22 cellular contexts compared by ENCODE assay signal in the genomic region with DNA sequence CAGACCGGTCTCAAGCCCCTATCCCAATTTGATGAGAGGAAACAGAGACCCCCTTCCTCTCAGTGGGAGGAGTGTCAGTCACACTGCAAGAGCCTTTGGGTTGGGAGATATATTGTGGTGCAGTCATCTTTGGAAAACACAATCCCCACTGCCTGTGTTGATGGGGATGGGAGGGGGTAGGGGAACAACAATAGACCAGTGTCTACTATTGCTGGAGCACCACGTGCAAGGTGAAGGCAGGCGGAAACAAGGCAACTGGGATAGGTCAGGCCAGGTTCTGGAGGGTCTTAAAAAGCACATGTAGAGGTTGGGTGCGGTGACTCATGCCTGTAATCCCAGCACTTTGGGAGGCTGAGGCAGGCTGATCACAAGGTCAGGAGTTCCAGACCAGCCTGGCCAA.
A peak's percentile ranks its signal among the peaks of the same experiment; 100 is the strongest.
DNase-seq lines count a peak whose midpoint lies in the region; ATAC-seq, FAIRE-seq and TF ChIP-seq lines count a peak whose summit lies in the region.
"Had no signal": no experiment of that assay in that cellular context is flagged by ENCODE, and none has a peak within 500 bp of the region (broad histone marks: within the 10 kb centered on the region; RNA-seq: fewer than 3 reads in every experiment).

No MANE protein-coding gene starts in this region.

- H2BK12ac ChIP-seq in H1 (ENCODE audit: low read depth, low read length) (no peak overlapping the region), neuronal stem cell (ENCODE audit: low read length) (no peak overlapping the region)

- intact Hi-C loops in breast epithelium (cut with DNase I; ENCODE audit: low total_unique reads) (no loop called here), mammary epithelial cell (cut with micrococcal nuclease) (no loop called here), kidney (cut with DNase I) (no loop called here)

- FAIRE-seq in H1 (lab: Jason Lieb, UNC) (no peak), kidney (lab: Jason Lieb, UNC) (no peak)
- FAIRE-seq: K562 had no signal

- H3K18ac ChIP-seq in H1 (ENCODE audit: extremely low read depth, low read length): 0 out of 2 replicates have a peak overlapping the region, but pooled peaks have one; percentile 38
- no peak overlapping the region for H3K18ac ChIP-seq in neuronal stem cell (ENCODE audit: low read length)

- no peak overlapping the region for H3K4ac ChIP-seq in H1 (replicated peaks; ENCODE audit: insufficient read length, low read depth, low read length)
- H3K4ac ChIP-seq in neuronal stem cell (ENCODE audit: low read length): no peak overlapping the region

- H3K27me3 ChIP-seq in breast epithelium (no peaks in the 10 kb centered on the region), mammary epithelial cell (ENCODE audit: insufficient read depth, low read length) (no peaks in the 10 kb centered on the region), H1 (replicated peaks in 1 of 4; ENCODE audit: control insufficient read depth in 3 of 4, extremely low read depth in 1 of 4, insufficient read depth in 3 of 4, low read length in 3 of 4) (peaks cover 0 to 16% (median 6%) of the 10 kb centered on the region in 4 experiments; a peak in 4 of 7 replicates), neuronal stem cell (ENCODE audit: control insufficient read depth in 3 of 3, insufficient read depth in 3 of 3, low read depth in 1 of 3, low read length in 3 of 3) (no peaks in the 10 kb centered on the region)

- peak overlapping the region; percentile 41 to 64 for H3K27ac ChIP-seq in breast epithelium
- no peak overlapping the region for H3K27ac ChIP-seq in mammary epithelial cell (ENCODE audit: insufficient read depth, low read depth, low read length)
- H3K27ac ChIP-seq in H1 (ENCODE audit: low read depth, low read length): no peak overlapping the region
- no peak overlapping the region for H3K27ac ChIP-seq in neuronal stem cell (replicated peaks; ENCODE audit: low read length)
- no peak overlapping the region for H3K27ac ChIP-seq in kidney (ENCODE audit: low read depth in 2 of 2, low read length in 2 of 2)
- H3K27ac ChIP-seq: 22Rv1 had no signal

- H4K5ac ChIP-seq in H1 (ENCODE audit: insufficient read length, low read depth, low read length): no peak overlapping the region

- no peak for TF ChIP-seq RAD21 in H1 (IDR thresholded peaks at IDR 0.05 in 1 of 2, conservative IDR thresholded peaks at IDR 0.05 in 1 of 2; ENCODE audit: low read depth in 2 of 2, low read length in 2 of 2)

- no peak overlapping the region for H2AFZ ChIP-seq in mammary epithelial cell (ENCODE audit: low read depth, low read length)
- H2AFZ ChIP-seq in H1 (ENCODE audit: low read length): no peak overlapping the region
- no peak overlapping the region for H2AFZ ChIP-seq in neuronal stem cell (ENCODE audit: low read length)

- H3K79me2 ChIP-seq in mammary epithelial cell (ENCODE audit: insufficient read depth, low read length) (no peaks in the 10 kb centered on the region), H1 (ENCODE audit: control insufficient read depth in 1 of 2, insufficient read depth in 2 of 2, low read length in 2 of 2) (no peaks in the 10 kb centered on the region)

- no peaks in the 10 kb centered on the region; the same call in 1 of the 2 replicates for H3K23me2 ChIP-seq in H1 (ENCODE audit: low read depth, low read length)

- no peak overlapping the region for H3K4me3 Mint-ChIP-seq in activated T-cell treated with anti-CD3 and anti-CD28 coated beads, Interleukin-2, amount 50 U/mL, for 4 hours

- H3K14ac ChIP-seq in H1 (ENCODE audit: insufficient read length) (no peak overlapping the region), neuronal stem cell (ENCODE audit: low read length) (no peak overlapping the region)

- ATAC-seq in activated T-cell treated with anti-CD3 and anti-CD28 coated beads, Interleukin-2, amount 50 U/mL, for 4 hours: no peak
- ATAC-seq: K562 had no signal

- H3K79me1 ChIP-seq in H1 (ENCODE audit: low read depth, low read length) (no peaks in the 10 kb centered on the region; the same call in 1 of the 2 replicates), neuronal stem cell (ENCODE audit: low read depth, low read length) (no peaks in the 10 kb centered on the region)

- H4K20me1 ChIP-seq in mammary epithelial cell (ENCODE audit: insufficient read depth, low read length) (no peaks in the 10 kb centered on the region), H1 (replicated peaks in 1 of 2; ENCODE audit: control insufficient read depth in 1 of 2, insufficient read depth in 2 of 2, low read length in 2 of 2) (no peaks in the 10 kb centered on the region)

- no peaks in the 10 kb centered on the region for H3K4me1 Mint-ChIP-seq in activated T-cell treated with anti-CD3 and anti-CD28 coated beads, Interleukin-2, amount 50 U/mL, for 4 hours (ENCODE audit: low read depth)

- no peaks in the 10 kb centered on the region for H3K36me3 ChIP-seq in breast epithelium
- H3K36me3 ChIP-seq in mammary epithelial cell (ENCODE audit: insufficient read depth, low read length): no peaks in the 10 kb centered on the region
- H3K36me3 ChIP-seq in H1 (ENCODE audit: control insufficient read depth in 2 of 4, insufficient read depth in 4 of 4, low read length in 3 of 4): no peaks in the 10 kb centered on the region
- H3K36me3 ChIP-seq in neuronal stem cell (replicated peaks in 1 of 2; ENCODE audit: control insufficient read depth in 2 of 2, insufficient read depth in 2 of 2, low read length in 2 of 2): no peaks in the 10 kb centered on the region
- no peaks in the 10 kb centered on the region for H3K36me3 ChIP-seq in kidney (ENCODE audit: control insufficient read depth in 1 of 2, insufficient read depth in 2 of 2, low read length in 2 of 2)

- no peak overlapping the region for H4K91ac ChIP-seq in H1 (replicated peaks; ENCODE audit: insufficient read length, low read length)
- H4K91ac ChIP-seq in neuronal stem cell (ENCODE audit: low read depth, low read length, poor library complexity): no peak overlapping the region

- DNase-seq in breast epithelium (ENCODE audit: low spot score in 2 of 2): no peak
- no peak for DNase-seq in mammary epithelial cell
- DNase-seq in H1 (ENCODE audit: low read depth in 1 of 2, low spot score in 2 of 2): no peak
- DNase-seq in neuronal stem cell (ENCODE audit: low spot score): no peak
- DNase-seq in activated naive CD4-positive, alpha-beta T cell (lab: John Stamatoyannopoulos, UW): no peak
- no peak for DNase-seq in activated T-cell treated with anti-CD3 and anti-CD28 coated beads, Interleukin-2, amount 50 U/mL, for 4 hours
- DNase-seq in stimulated activated CD4-positive, alpha-beta T cell treated with anti-CD3 and anti-CD28 coated beads, Interleukin-2, amount 100 ng/mL, for 24 hours: no peak
- no peak for DNase-seq in kidney
- DNase-seq: AML-193, Caco-2, DMS153, GF-D8, GOT3, MV-4-11, NCI-H187, NCI-H2227 treated with DMSO at 0.1 percent for 48 hours, NCI-H510A treated with DMSO at 0.1 percent for 48 hours, NCI-H82, OCI-M1, Right ventricle myocardium superior had no signal

- H2AK5ac ChIP-seq in H1 (ENCODE audit: low read depth, low read length): no peak overlapping the region
- no peak overlapping the region for H2AK5ac ChIP-seq in neuronal stem cell (ENCODE audit: low read depth, low read length)

- 69% methylated on average over 4 of the region's 4 CpGs for WGBS in mammary epithelial cell (ENCODE audit: low coverage, missing lambda C conversion rate)
- 95% methylated on average over 4 of the region's 4 CpGs; no CpG with 5 or more reads in 1 of the 2 experiments for WGBS in H1 (ENCODE audit: extremely low coverage in 1 of 2, insufficient coverage in 1 of 2, insufficient read length in 1 of 2, insufficient replicate concordance in 2 of 2, low coverage in 1 of 2, low lambda C conversion rate in 2 of 2, missing lambda C conversion rate in 1 of 2), 2 experiments
- WGBS in neuronal stem cell (ENCODE audit: extremely low coverage in 2 of 2, insufficient read length in 2 of 2, insufficient replicate concordance in 1 of 2), 2 donors: no CpG with 5 or more reads among the region's 4 CpGs

- H3K36me3 Mint-ChIP-seq in activated T-cell treated with anti-CD3 and anti-CD28 coated beads, Interleukin-2, amount 50 U/mL, for 4 hours (ENCODE audit: insufficient read depth): peaks cover 10% of the 10 kb centered on the region

- no peak for TF ChIP-seq EP300 in H1 (IDR thresholded peaks at IDR 0.05; ENCODE audit: borderline replicate concordance in 1 of 2, low read depth in 2 of 2, low read length in 2 of 2)

- H3K4me1 ChIP-seq in breast epithelium (peaks cover 0 to 13% of the 10 kb centered on the region in 2 donors), mammary epithelial cell (ENCODE audit: insufficient read depth, low read length) (peaks cover 31% of the 10 kb centered on the region), H1 (replicated peaks in 1 of 4; ENCODE audit: control insufficient read depth in 3 of 4, insufficient read depth in 4 of 4, low read length in 3 of 4) (peaks cover 0 to 23% (median 14%) of the 10 kb centered on the region in 4 experiments; a peak in 5 of 7 replicates), neuronal stem cell (ENCODE audit: control insufficient read depth in 2 of 2, insufficient read depth in 1 of 2, low read depth in 1 of 2, low read length in 2 of 2) (peaks cover 14 to 31% of the 10 kb centered on the region in 2 donors), kidney (ENCODE audit: control insufficient read depth in 1 of 2, insufficient read depth in 1 of 2, low read depth in 1 of 2, low read length in 2 of 2) (peaks cover 0 to 10% of the 10 kb centered on the region in 2 donors)
- H3K4me1 ChIP-seq: Caco-2 had no signal

- H3K4me3 ChIP-seq in breast epithelium (no peak overlapping the region), mammary epithelial cell (replicated peaks in 1 of 3; ENCODE audit: insufficient read depth in 1 of 3, low read depth in 2 of 3, low read length in 3 of 3) (no peak overlapping the region), H1 (ENCODE audit: extremely low read depth in 1 of 4, insufficient read depth in 2 of 4, low read depth in 3 of 4, low read length in 4 of 4) (no peak overlapping the region), neuronal stem cell (ENCODE audit: low read length in 2 of 2) (no peak overlapping the region), kidney (ENCODE audit: low read length in 2 of 2) (no peak overlapping the region)
- H3K4me3 ChIP-seq: K562 had no signal

- no peak overlapping the region for H3K23ac ChIP-seq in H1 (ENCODE audit: insufficient read length)
- H3K23ac ChIP-seq in neuronal stem cell (ENCODE audit: low read depth, low read length, poor library complexity): no peak overlapping the region

- no TSS peak for BruUV-seq in mammary epithelial cell (replicated peaks; lab: Mats Ljungman, UMichigan)

- TF ChIP-seq CTCF in breast epithelium (IDR thresholded peaks at IDR 0.05) (no peak), mammary epithelial cell (conservative IDR thresholded peaks at IDR 0.05 in 1 of 2, IDR thresholded peaks at IDR 0.05 in 1 of 2; ENCODE audit: extremely low read depth in 1 of 2, insufficient read depth in 1 of 2, low read depth in 1 of 2, low read length in 2 of 2) (no peak), H1 (IDR thresholded peaks at IDR 0.05; ENCODE audit: control extremely low read depth in 1 of 3, insufficient read depth in 1 of 3, low read depth in 1 of 3, low read length in 3 of 3) (no peak), kidney (IDR thresholded peaks at IDR 0.05; ENCODE audit: borderline replicate concordance, extremely low read depth, insufficient read depth) (no peak)

- in situ Hi-C loops in mammary epithelial cell (cut with MboI; ENCODE audit: low sequenced_read_pairs in 2 of 2): no loop called here

- CTCF ChIA-PET in mammary epithelial cell (lab: Charles Lee; ENCODE audit: low non-redundant PET): interaction anchor here (0.7 kb wide), 1 partner anchor 95 kb away, joined by 3 read pairs; no protein-coding TSS in a partner anchor
- CTCF ChIA-PET in H1 (lab: Charles Lee; ENCODE audit: partially characterized antibody): interaction anchor here (0.6 to 1.7 kb wide), 5 partner anchors 23 to 165 kb away, joined by 3 to 4 read pairs (median 4); no protein-coding TSS in a partner anchor

- dilution Hi-C loops in mammary epithelial cell (cut with HindIII; ENCODE audit: low sequenced_read_pairs): loop anchor here (10.0 kb wide), 1 partner anchor 64 kb away; no protein-coding TSS in a partner anchor

- no peaks in the 10 kb centered on the region for H3K9me3 ChIP-seq in breast epithelium
- no peaks in the 10 kb centered on the region for H3K9me3 ChIP-seq in mammary epithelial cell (replicated peaks; ENCODE audit: insufficient read depth, low read length)
- H3K9me3 ChIP-seq in H1 (ENCODE audit: insufficient read depth in 2 of 2, low read depth in 1 of 2, low read length in 1 of 2): peaks cover 0 to 3% of the 10 kb centered on the region in 2 experiments; a peak in 1 of 4 replicates
- peaks cover 3 to 10% of the 10 kb centered on the region in 2 donors for H3K9me3 ChIP-seq in neuronal stem cell (replicated peaks in 1 of 2; ENCODE audit: control insufficient read depth in 2 of 2, insufficient read depth in 1 of 2, low read depth in 1 of 2, low read length in 2 of 2)
- no peaks in the 10 kb centered on the region for H3K9me3 ChIP-seq in kidney (ENCODE audit: control insufficient read depth in 1 of 2, low read length in 2 of 2)

- H2BK120ac ChIP-seq in H1 (replicated peaks; ENCODE audit: low read depth, low read length) (no peak overlapping the region), neuronal stem cell (ENCODE audit: low read depth, low read length) (no peak overlapping the region)

- H4K8ac ChIP-seq in H1 (ENCODE audit: extremely low read depth, insufficient read depth, low read length) (no peak overlapping the region), neuronal stem cell (ENCODE audit: low read depth, low read length) (no peak overlapping the region)

- H3K4me2 ChIP-seq in mammary epithelial cell (ENCODE audit: insufficient read depth, low read depth, low read length) (no peak overlapping the region), H1 (ENCODE audit: insufficient read depth in 1 of 2, low read depth in 2 of 2, low read length in 2 of 2) (no peak overlapping the region), neuronal stem cell (ENCODE audit: insufficient read depth, low read length, poor library complexity, severe bottlenecking) (no peak overlapping the region)

- H2BK15ac ChIP-seq in H1 (ENCODE audit: low read length) (no peak overlapping the region), neuronal stem cell (ENCODE audit: low read length) (peak overlapping the region; percentile 1)

- POLR2A ChIA-PET in H1 (lab: Charles Lee; ENCODE audit: partially characterized antibody): interaction anchor here (1.0 kb wide), 1 partner anchor 17 kb away, joined by 3 read pairs; no protein-coding TSS in a partner anchor

- H2BK20ac ChIP-seq in H1 (ENCODE audit: low read length): peak overlapping the region; percentile 87; the same call in 1 of the 2 replicates

- H2BK5ac ChIP-seq in H1 (ENCODE audit: low read depth, low read length) (no peak overlapping the region), neuronal stem cell (ENCODE audit: low read length) (no peak overlapping the region)

- H3K9ac ChIP-seq in mammary epithelial cell (ENCODE audit: insufficient read depth, low read length) (no peak overlapping the region), H1 (replicated peaks in 1 of 4; ENCODE audit: extremely low read depth in 1 of 4, low read depth in 3 of 4, low read length in 3 of 4) (no peak overlapping the region), neuronal stem cell (ENCODE audit: low read depth, low read length, poor library complexity) (no peak overlapping the region), kidney (ENCODE audit: low read length in 2 of 2) (no peak overlapping the region)

- no peak overlapping the region for H3K56ac ChIP-seq in H1 (replicated peaks; ENCODE audit: insufficient read length, low read depth, low read length)

- no peaks in the 10 kb centered on the region for H3K27me3 Mint-ChIP-seq in activated T-cell treated with anti-CD3 and anti-CD28 coated beads, Interleukin-2, amount 50 U/mL, for 4 hours (ENCODE audit: low read depth)

- TF ChIP-seq POLR2A in breast epithelium (IDR thresholded peaks at IDR 0.05): no peak
- no peak for TF ChIP-seq POLR2A in H1 (IDR thresholded peaks at IDR 0.05; ENCODE audit: control extremely low read depth in 1 of 2, low read depth in 2 of 2, low read length in 2 of 2)

- peaks cover 7% of the 10 kb centered on the region for H3K9me3 Mint-ChIP-seq in activated T-cell treated with anti-CD3 and anti-CD28 coated beads, Interleukin-2, amount 50 U/mL, for 4 hours

Comparison
In these comparisons a context has a peak if more than half of its experiments do, and no peak if none do; other contexts are left out.
1. H3K27ac ChIP-seq: peak in breast epithelium (2 of 2); none in mammary epithelial cell (single experiment), H1 (single experiment), neuronal stem cell (single experiment) and kidney (0 of 2).